Comparison of ENCODE assay signal across 1 cellular context in the genomic region with DNA sequence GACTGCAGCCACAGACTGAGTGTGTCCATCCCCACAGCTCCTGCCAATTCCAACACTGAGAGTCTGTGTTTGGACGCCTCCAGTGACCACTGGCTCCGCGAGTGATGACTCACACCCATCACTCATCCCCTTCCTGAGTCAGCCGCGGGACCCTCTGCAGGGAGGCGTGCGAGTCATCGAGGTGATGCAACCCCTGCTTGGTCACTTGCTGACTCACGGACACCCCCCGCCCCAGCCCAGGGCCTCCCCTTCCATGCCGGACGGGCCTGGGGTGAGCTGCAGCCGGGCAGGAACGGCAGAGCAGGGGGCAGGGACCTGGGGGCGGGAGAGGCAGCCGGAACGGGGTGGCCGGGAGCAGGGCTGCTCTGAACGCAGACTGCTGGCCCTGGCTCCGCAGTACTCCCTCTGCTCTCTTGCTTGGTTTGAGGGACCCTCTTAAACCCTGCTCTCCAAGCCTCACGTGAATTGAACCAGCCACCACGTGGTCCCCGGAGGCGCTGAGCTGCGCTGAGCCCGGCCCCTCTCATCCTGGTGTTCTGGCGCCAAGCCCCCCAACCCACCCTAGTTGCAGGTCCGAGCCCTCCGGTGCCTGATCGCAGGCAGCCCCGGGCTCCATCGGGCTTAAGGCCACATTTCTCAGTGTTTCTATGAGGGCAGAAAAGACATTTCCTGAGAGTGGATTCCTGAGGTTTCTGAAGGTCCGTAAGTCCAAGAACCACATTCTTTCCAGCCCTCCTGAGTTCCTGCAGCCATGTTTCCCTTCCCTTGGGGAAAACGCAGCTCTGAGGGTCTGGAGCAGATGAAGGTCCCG.
TF ChIP-seq lines count a peak whose summit lies in the region.

No MANE protein-coding gene starts in this region.

TF ChIP-seq in K562, 482 proteins besides CTCF, POLR2A, EP300 and RAD21 (continued from another document):
- TF ChIP-seq CBFB (CRISPR knock-in tag; IDR thresholded peaks at IDR 0.05): no peak
- TF ChIP-seq, protein P1, sequence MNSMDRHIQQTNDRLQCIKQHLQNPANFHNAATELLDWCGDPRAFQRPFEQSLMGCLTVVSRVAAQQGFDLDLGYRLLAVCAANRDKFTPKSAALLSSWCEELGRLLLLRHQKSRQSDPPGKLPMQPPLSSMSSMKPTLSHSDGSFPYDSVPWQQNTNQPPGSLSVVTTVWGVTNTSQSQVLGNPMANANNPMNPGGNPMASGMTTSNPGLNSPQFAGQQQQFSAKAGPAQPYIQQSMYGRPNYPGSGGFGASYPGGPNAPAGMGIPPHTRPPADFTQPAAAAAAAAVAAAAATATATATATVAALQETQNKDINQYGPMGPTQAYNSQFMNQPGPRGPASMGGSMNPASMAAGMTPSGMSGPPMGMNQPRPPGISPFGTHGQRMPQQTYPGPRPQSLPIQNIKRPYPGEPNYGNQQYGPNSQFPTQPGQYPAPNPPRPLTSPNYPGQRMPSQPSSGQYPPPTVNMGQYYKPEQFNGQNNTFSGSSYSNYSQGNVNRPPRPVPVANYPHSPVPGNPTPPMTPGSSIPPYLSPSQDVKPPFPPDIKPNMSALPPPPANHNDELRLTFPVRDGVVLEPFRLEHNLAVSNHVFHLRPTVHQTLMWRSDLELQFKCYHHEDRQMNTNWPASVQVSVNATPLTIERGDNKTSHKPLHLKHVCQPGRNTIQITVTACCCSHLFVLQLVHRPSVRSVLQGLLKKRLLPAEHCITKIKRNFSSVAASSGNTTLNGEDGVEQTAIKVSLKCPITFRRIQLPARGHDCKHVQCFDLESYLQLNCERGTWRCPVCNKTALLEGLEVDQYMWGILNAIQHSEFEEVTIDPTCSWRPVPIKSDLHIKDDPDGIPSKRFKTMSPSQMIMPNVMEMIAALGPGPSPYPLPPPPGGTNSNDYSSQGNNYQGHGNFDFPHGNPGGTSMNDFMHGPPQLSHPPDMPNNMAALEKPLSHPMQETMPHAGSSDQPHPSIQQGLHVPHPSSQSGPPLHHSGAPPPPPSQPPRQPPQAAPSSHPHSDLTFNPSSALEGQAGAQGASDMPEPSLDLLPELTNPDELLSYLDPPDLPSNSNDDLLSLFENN (IDR thresholded peaks at IDR 0.05; ENCODE audit: low read depth in 2 of 2, low read length in 2 of 2): peak in 1 of 2 experiments; percentile 73; a peak in 1 of 4 replicates
- TF ChIP-seq, protein P2, sequence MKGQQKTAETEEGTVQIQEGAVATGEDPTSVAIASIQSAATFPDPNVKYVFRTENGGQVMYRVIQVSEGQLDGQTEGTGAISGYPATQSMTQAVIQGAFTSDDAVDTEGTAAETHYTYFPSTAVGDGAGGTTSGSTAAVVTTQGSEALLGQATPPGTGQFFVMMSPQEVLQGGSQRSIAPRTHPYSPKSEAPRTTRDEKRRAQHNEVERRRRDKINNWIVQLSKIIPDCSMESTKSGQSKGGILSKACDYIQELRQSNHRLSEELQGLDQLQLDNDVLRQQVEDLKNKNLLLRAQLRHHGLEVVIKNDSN (CRISPR knock-in tag; IDR thresholded peaks at IDR 0.05): peak; percentile 80
- TF ChIP-seq LEF1 (IDR thresholded peaks at IDR 0.05): peak; percentile 93
- TF ChIP-seq, protein P3, sequence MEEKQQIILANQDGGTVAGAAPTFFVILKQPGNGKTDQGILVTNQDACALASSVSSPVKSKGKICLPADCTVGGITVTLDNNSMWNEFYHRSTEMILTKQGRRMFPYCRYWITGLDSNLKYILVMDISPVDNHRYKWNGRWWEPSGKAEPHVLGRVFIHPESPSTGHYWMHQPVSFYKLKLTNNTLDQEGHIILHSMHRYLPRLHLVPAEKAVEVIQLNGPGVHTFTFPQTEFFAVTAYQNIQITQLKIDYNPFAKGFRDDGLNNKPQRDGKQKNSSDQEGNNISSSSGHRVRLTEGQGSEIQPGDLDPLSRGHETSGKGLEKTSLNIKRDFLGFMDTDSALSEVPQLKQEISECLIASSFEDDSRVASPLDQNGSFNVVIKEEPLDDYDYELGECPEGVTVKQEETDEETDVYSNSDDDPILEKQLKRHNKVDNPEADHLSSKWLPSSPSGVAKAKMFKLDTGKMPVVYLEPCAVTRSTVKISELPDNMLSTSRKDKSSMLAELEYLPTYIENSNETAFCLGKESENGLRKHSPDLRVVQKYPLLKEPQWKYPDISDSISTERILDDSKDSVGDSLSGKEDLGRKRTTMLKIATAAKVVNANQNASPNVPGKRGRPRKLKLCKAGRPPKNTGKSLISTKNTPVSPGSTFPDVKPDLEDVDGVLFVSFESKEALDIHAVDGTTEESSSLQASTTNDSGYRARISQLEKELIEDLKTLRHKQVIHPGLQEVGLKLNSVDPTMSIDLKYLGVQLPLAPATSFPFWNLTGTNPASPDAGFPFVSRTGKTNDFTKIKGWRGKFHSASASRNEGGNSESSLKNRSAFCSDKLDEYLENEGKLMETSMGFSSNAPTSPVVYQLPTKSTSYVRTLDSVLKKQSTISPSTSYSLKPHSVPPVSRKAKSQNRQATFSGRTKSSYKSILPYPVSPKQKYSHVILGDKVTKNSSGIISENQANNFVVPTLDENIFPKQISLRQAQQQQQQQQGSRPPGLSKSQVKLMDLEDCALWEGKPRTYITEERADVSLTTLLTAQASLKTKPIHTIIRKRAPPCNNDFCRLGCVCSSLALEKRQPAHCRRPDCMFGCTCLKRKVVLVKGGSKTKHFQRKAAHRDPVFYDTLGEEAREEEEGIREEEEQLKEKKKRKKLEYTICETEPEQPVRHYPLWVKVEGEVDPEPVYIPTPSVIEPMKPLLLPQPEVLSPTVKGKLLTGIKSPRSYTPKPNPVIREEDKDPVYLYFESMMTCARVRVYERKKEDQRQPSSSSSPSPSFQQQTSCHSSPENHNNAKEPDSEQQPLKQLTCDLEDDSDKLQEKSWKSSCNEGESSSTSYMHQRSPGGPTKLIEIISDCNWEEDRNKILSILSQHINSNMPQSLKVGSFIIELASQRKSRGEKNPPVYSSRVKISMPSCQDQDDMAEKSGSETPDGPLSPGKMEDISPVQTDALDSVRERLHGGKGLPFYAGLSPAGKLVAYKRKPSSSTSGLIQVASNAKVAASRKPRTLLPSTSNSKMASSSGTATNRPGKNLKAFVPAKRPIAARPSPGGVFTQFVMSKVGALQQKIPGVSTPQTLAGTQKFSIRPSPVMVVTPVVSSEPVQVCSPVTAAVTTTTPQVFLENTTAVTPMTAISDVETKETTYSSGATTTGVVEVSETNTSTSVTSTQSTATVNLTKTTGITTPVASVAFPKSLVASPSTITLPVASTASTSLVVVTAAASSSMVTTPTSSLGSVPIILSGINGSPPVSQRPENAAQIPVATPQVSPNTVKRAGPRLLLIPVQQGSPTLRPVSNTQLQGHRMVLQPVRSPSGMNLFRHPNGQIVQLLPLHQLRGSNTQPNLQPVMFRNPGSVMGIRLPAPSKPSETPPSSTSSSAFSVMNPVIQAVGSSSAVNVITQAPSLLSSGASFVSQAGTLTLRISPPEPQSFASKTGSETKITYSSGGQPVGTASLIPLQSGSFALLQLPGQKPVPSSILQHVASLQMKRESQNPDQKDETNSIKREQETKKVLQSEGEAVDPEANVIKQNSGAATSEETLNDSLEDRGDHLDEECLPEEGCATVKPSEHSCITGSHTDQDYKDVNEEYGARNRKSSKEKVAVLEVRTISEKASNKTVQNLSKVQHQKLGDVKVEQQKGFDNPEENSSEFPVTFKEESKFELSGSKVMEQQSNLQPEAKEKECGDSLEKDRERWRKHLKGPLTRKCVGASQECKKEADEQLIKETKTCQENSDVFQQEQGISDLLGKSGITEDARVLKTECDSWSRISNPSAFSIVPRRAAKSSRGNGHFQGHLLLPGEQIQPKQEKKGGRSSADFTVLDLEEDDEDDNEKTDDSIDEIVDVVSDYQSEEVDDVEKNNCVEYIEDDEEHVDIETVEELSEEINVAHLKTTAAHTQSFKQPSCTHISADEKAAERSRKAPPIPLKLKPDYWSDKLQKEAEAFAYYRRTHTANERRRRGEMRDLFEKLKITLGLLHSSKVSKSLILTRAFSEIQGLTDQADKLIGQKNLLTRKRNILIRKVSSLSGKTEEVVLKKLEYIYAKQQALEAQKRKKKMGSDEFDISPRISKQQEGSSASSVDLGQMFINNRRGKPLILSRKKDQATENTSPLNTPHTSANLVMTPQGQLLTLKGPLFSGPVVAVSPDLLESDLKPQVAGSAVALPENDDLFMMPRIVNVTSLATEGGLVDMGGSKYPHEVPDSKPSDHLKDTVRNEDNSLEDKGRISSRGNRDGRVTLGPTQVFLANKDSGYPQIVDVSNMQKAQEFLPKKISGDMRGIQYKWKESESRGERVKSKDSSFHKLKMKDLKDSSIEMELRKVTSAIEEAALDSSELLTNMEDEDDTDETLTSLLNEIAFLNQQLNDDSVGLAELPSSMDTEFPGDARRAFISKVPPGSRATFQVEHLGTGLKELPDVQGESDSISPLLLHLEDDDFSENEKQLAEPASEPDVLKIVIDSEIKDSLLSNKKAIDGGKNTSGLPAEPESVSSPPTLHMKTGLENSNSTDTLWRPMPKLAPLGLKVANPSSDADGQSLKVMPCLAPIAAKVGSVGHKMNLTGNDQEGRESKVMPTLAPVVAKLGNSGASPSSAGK (IDR thresholded peaks at IDR 0.05): peak; percentile 99
- TF ChIP-seq GATAD2B (IDR thresholded peaks at IDR 0.05; ENCODE audit: borderline replicate concordance): peak; percentile 89; the same call in 1 of the 2 replicates
- peak in 1 of 2 experiments; percentile 82; a peak in 2 of 4 replicates for TF ChIP-seq HDAC1 (IDR thresholded peaks at IDR 0.05)
- peak in 2 of 3 experiments; percentile 54 to 86 for TF ChIP-seq YY1 (IDR thresholded peaks at IDR 0.05; ENCODE audit: borderline replicate concordance in 1 of 3, control insufficient read depth in 1 of 3, extremely low read depth in 1 of 3, insufficient read depth in 3 of 3, insufficient read length in 1 of 3, insufficient replicate concordance in 2 of 3, low read depth in 1 of 3, low read length in 2 of 3)
- 0 out of 2 replicates have a peak, but pooled peaks have one; percentile 55 for TF ChIP-seq ZNF766 (CRISPR knock-in tag; conservative IDR thresholded peaks at IDR 0.05)
